ENCODE assay signal across 25 cellular contexts in genomic region chr5:1776831-1777230, GRCh38.
"Had no signal": no experiment of that assay in that cellular context is flagged by ENCODE, and none has a peak within 500 bp of the region (broad histone marks: within the 10 kb centered on the region; RNA-seq: fewer than 3 reads in every experiment).

No MANE protein-coding gene starts in this region.

- H3K4me3 ChIP-seq: coronary artery, esophagus muscularis mucosa, gastroesophageal sphincter, heart left ventricle, hepatocyte, left lung, neural progenitor cell, psoas muscle, skin epidermis, thyroid gland had no signal

- H3K27ac ChIP-seq: coronary artery, esophagus muscularis mucosa, foreskin keratinocyte, gastroesophageal sphincter, heart left ventricle, hepatocyte, left lung, neural progenitor cell, psoas muscle, skin epidermis, thyroid gland had no signal

- H3K27me3 Mint-ChIP-seq: stimulated activated naive CD8-positive, alpha-beta T cell treated with anti-CD3 and anti-CD28 coated beads, Interleukin-15, amount 100 ng/mL, for 72 hours had no signal

- H3K36me3 ChIP-seq: esophagus muscularis mucosa, gastroesophageal sphincter, heart left ventricle, left lung, neural progenitor cell, thyroid gland had no signal

- H3K27ac Mint-ChIP-seq: naive thymus-derived CD4-positive, alpha-beta T cell; nephron; stimulated activated naive CD8-positive, alpha-beta T cell treated with anti-CD3 and anti-CD28 coated beads, Interleukin-15, amount 100 ng/mL, for 72 hours had no signal

- H2AFZ ChIP-seq: hepatocyte, neural progenitor cell had no signal

- H3K9me3 ChIP-seq: left lung, psoas muscle, thyroid gland had no signal

- H3K79me2 ChIP-seq: hepatocyte had no signal

- ATAC-seq: foreskin keratinocyte; gastroesophageal sphincter; heart left ventricle; left cardiac atrium; left lung; naive thymus-derived CD4-positive, alpha-beta T cell; psoas muscle; stimulated activated naive CD8-positive, alpha-beta T cell treated with anti-CD3 and anti-CD28 coated beads, Interleukin-15, amount 100 ng/mL, for 72 hours had no signal

- DNase-seq: dermis blood vessel endothelial cell; effector memory CD4-positive, alpha-beta T cell; foreskin keratinocyte; left cardiac atrium; mammary epithelial cell; mesendoderm; midbrain; naive thymus-derived CD4-positive, alpha-beta T cell; psoas muscle; stimulated activated CD4-positive, alpha-beta T cell treated with anti-CD3 and anti-CD28 coated beads, Interleukin-15, amount 100 ng/mL, for 24 hours; stimulated activated CD4-positive, alpha-beta T cell treated with anti-CD3 and anti-CD28 coated beads, Interleukin-2, amount 100 ng/mL, for 48 hours; stimulated activated CD8-positive, alpha-beta memory T cell treated with anti-CD3 and anti-CD28 coated beads, Interleukin-4, amount 100 ng/mL, for 48 hours; stimulated activated naive CD4-positive, alpha-beta T cell; stimulated activated naive CD8-positive, alpha-beta T cell treated with anti-CD3 and anti-CD28 coated beads, Interleukin-15, amount 100 ng/mL, for 72 hours; thyroid gland; trophoblast cell had no signal

- H3K4me1 ChIP-seq: esophagus muscularis mucosa, foreskin keratinocyte, gastroesophageal sphincter, heart left ventricle, left lung, psoas muscle, thyroid gland had no signal

- H3K27me3 ChIP-seq: hepatocyte, neural progenitor cell, thyroid gland had no signal

- H3K36me3 Mint-ChIP-seq: naive thymus-derived CD4-positive, alpha-beta T cell; neural progenitor cell had no signal

- H3K4me3 Mint-ChIP-seq: naive thymus-derived CD4-positive, alpha-beta T cell; nephron; neural progenitor cell; stimulated activated naive CD8-positive, alpha-beta T cell treated with anti-CD3 and anti-CD28 coated beads, Interleukin-15, amount 100 ng/mL, for 72 hours had no signal

- H3K9me3 Mint-ChIP-seq: naive thymus-derived CD4-positive, alpha-beta T cell; neural progenitor cell; stimulated activated naive CD8-positive, alpha-beta T cell treated with anti-CD3 and anti-CD28 coated beads, Interleukin-15, amount 100 ng/mL, for 72 hours had no signal

- H3K4me2 ChIP-seq: hepatocyte, neural progenitor cell had no signal
